In the genomic region with DNA sequence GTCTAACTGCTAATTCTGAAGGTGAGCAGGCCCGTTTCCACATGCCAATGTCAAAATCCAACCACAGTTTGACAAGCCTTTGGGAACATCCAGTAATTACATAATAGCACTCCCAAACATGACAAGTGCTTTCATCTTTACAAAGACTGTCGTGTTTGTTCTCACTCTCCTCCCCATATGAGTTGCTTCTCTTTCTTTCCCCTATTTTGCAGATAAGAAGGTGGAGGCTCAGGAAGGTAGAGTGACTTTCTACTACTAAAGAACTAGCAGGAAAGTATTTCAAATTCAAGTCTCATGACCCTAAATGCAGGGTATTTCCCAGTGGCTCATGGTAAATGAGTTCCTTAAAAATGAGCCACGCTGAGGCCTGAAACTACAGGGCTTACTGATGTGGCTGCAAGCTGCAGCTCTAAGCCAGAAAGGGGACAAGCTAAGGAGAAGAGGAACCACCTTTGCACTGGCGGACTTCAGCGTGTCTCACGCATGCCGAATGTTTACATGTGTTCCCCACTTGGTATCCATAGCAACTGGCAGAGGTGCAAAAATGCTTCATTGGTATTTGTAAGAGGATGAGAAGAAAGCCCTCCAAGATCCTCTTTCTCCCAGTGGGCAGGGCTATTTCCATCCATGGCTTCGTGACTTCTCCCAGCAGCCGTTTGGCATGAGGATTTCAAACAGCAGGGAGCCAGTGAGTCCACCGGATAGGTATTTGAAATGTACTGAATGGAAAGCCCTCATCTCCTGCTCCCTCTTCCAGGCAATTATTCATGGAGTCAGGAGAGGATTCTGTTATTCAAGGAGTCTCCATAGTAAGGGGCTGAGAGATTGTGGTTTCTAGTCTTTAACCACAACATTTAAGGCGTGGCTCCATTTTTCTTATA, we compare ENCODE assay signal across 8 cellular contexts. TPM values are rescaled to one million over a fixed set of nuclear protein-coding genes. Genes with fewer than 3 reads are reported as not detected.
DNase-seq lines count a peak whose midpoint lies in the region; ATAC-seq and TF ChIP-seq lines count a peak whose summit lies in the region.

No MANE protein-coding gene starts in this region.

- TF ChIP-seq CTCF in A673 (conservative IDR thresholded peaks at IDR 0.05; ENCODE audit: low read depth, low read length) (no peak), ascending aorta (IDR thresholded peaks at IDR 0.05) (no peak)

- H3K4me3 ChIP-seq in A673 (ENCODE audit: low read depth, low read length, poor library complexity, severe bottlenecking) (no peak overlapping the region), ascending aorta (no peak overlapping the region)

- H3K27me3 ChIP-seq in A673 (replicated peaks; ENCODE audit: insufficient read depth, low read depth, low read length, poor library complexity) = no peaks in the 10 kb centered on the region
- no peaks in the 10 kb centered on the region for H3K27me3 ChIP-seq in ascending aorta

- H3K36me3 ChIP-seq in A673 (ENCODE audit: insufficient read depth, low read length, poor library complexity, severe bottlenecking) (no peaks in the 10 kb centered on the region), ascending aorta (no peaks in the 10 kb centered on the region)

- POLR2A ChIA-PET in A673 (lab: Charles Lee; ENCODE audit: low non-redundant PET) = no interaction called here

- ATAC-seq in HG03280 (IDR thresholded peaks at IDR 0.05; ENCODE audit: unreplicated experiment) = peak; percentile 61

- H3K27ac Mint-ChIP-seq in immature natural killer cell = peak overlapping the region; percentile 72 to 94 (median 84)

- peaks cover 0 to 6% (median 0%) of the 10 kb centered on the region in 3 donors for H3K36me3 Mint-ChIP-seq in immature natural killer cell

- peak; percentile 33 for TF ChIP-seq POLR2A in GM19099 (IDR thresholded peaks at IDR 0.05; ENCODE audit: extremely low read depth, insufficient read length, low read depth)

- H3K9me3 ChIP-seq in A673 (ENCODE audit: low read depth, low read length, poor library complexity, severe bottlenecking) (no peaks in the 10 kb centered on the region), ascending aorta (no peaks in the 10 kb centered on the region)

- peaks cover 0 to 25% (median 8%) of the 10 kb centered on the region in 3 donors for H3K27me3 Mint-ChIP-seq in immature natural killer cell (ENCODE audit: low read depth in 3 of 3)

- DNase-seq in A673 (ENCODE audit: low spot score) (peak; percentile 74), SW480 (ENCODE audit: low spot score) (peak; percentile 34), ascending aorta (ENCODE audit: low spot score in 2 of 2) (peak; percentile 50 to 93), immature natural killer cell (peak; percentile 65 to 79 (median 69)), kidney glomerular epithelial cell (lab: John Stamatoyannopoulos, UW) (no peak)
- peak; percentile 37 to 55 for DNase-seq in stimulated activated CD4-positive, alpha-beta T cell treated with anti-CD3 and anti-CD28 coated beads, Interleukin-2, amount 100 ng/mL, for 48 hours

- intact Hi-C loops in A673 (cut with micrococcal nuclease; ENCODE audit: unreplicated experiment) (no loop called here), ascending aorta (cut with DNase I) (loop anchor here (2.0 to 5.0 kb wide), 3 partner anchors 15 to 166 kb away; a partner anchor contains a TSS)

- H3K4me1 ChIP-seq in A673 (ENCODE audit: insufficient read depth, low read length, poor library complexity, severe bottlenecking) = peaks cover 4% of the 10 kb centered on the region
- H3K4me1 ChIP-seq in ascending aorta = peaks cover 13 to 51% of the 10 kb centered on the region in 2 donors

- H3K4me1 Mint-ChIP-seq in immature natural killer cell = peaks cover 67 to 78% of the 10 kb centered on the region in 2 donors

- CTCF ChIA-PET in A673 (lab: Charles Lee) = no interaction called here

- BruUV-seq in A673 (replicated peaks; lab: Mats Ljungman, UMichigan) = no TSS peak

- H3K9me3 Mint-ChIP-seq in immature natural killer cell = no peaks in the 10 kb centered on the region

- H3K27ac ChIP-seq in A673 (ENCODE audit: low read depth, low read length, poor library complexity, severe bottlenecking) (no peak overlapping the region), ascending aorta (peak overlapping the region; percentile 67 to 69)

- peak overlapping the region; percentile 51 to 79 (median 64) for H3K4me3 Mint-ChIP-seq in immature natural killer cell

RNA-seq across cellular contexts. Expression of a gene that starts 55.5 kb away (rescaled TPM):
- 13.1 and 15.9 TPM in 2 replicates for total RNA-seq in A673 (2021)
- 188 TPM for total RNA-seq in ascending aorta
- 100 to 1,000 TPM; 213 to 247 (median 216) TPM for polyA plus RNA-seq in immature natural killer cell

Comparison
In these comparisons a context has a peak if more than half of its experiments do, and no peak if none do; other contexts are left out.
1. RNA of a gene that starts 55.5 kb away (total RNA-seq): 188 TPM in ascending aorta (single experiment); 13.1 to 15.9 TPM in A673; every median in the first group is over 10 times any median in the second.